ENCODE assay signal across 19 cellular contexts in genomic region chr11:72380132-72380503, GRCh38.
"Had no signal": no experiment of that assay in that cellular context is flagged by ENCODE, and none has a peak within 500 bp of the region (broad histone marks: within the 10 kb centered on the region; RNA-seq: fewer than 3 reads in every experiment).

No MANE protein-coding gene starts in this region.

- ATAC-seq: activated CD4-positive, CD25-positive, alpha-beta regulatory T cell treated with anti-CD3 and anti-CD28 coated beads, Interleukin-2, amount 50 U/mL, for 24 hours; activated T-cell treated with anti-CD3 and anti-CD28 coated beads, Interleukin-2, amount 50 U/mL, for 72 hours; T-cell had no signal

- H3K27ac ChIP-seq: cardiac muscle cell, esophagus squamous epithelium, vagina had no signal

- H3K4me3 Mint-ChIP-seq: activated T-cell treated with anti-CD3 and anti-CD28 coated beads, Interleukin-2, amount 50 U/mL, for 72 hours; dendritic cell treated with granulocyte-macrophage colony-stimulating factor and Interleukin-4, amounts not matched to agents 40 ng/mL and 50 ng/mL, for 4 days; nephron; T-cell had no signal

- H3K27ac Mint-ChIP-seq: activated T-cell treated with anti-CD3 and anti-CD28 coated beads, Interleukin-2, amount 50 U/mL, for 72 hours; dendritic cell treated with granulocyte-macrophage colony-stimulating factor and Interleukin-4, amounts not matched to agents 40 ng/mL and 50 ng/mL, for 4 days; T-cell had no signal

- H3K4me1 Mint-ChIP-seq: T-cell had no signal

- DNase-seq: activated CD4-positive, alpha-beta T cell treated with anti-CD3 and anti-CD28 coated beads, Interleukin-2, amount 50 U/mL, for 4 hours; activated effector memory CD4-positive, alpha-beta T cell treated with anti-CD3 and anti-CD28 coated beads, Interleukin-2, amount 50 U/mL, for 16 hours; activated naive CD4-positive, alpha-beta T cell treated with anti-CD3 and anti-CD28 coated beads, Interleukin-2, amount 50 U/mL, for 16 hours; activated T-cell treated with anti-CD3 and anti-CD28 coated beads, Interleukin-2, amount 50 U/mL, for 72 hours; effector memory CD4-positive, alpha-beta T cell; esophagus squamous epithelium; heart right ventricle; kidney glomerular epithelial cell; mesendoderm; nucleus accumbens; posterior cingulate gyrus; retina; stimulated activated naive CD4-positive, alpha-beta T cell; T-cell had no signal

- H3K36me3 ChIP-seq: cardiac muscle cell, esophagus squamous epithelium had no signal

- H3K4me1 ChIP-seq: vagina had no signal

- H3K4me3 ChIP-seq: cardiac muscle cell, esophagus squamous epithelium, heart right ventricle, vagina had no signal

- H3K27me3 ChIP-seq: cardiac muscle cell, esophagus squamous epithelium, heart right ventricle, vagina had no signal

- H3K27me3 Mint-ChIP-seq: dendritic cell treated with granulocyte-macrophage colony-stimulating factor and Interleukin-4, amounts not matched to agents 40 ng/mL and 50 ng/mL, for 4 days; T-cell had no signal
